29 cellular contexts compared by ENCODE assay signal in the genomic region with DNA sequence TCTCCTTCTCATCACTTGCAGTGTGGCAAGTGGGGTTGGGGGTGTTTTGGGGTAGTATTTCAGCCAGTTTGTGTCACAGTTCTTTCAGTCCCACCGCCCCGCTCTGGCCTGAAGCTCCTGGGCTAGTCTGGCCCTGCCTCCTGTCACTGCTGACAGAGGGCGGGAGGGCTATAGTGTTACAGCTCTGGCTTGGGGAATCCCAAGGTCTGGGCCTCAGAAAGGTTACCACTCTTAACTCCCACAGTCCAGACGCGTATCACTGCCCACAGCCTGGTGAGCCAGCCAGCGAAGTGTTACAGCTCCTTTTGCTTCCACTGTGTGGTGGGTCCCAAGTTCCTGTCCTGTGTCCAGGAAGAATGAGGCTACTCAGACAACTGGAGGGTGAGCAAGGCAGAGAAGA.
"Had no signal": no experiment of that assay in that cellular context is flagged by ENCODE, and none has a peak within 500 bp of the region (broad histone marks: within the 10 kb centered on the region; RNA-seq: fewer than 3 reads in every experiment).

No MANE protein-coding gene starts in this region.

- H3K4me1 Mint-ChIP-seq: endodermal cell; mesothelial cell of epicardium; naive B cell; neural progenitor cell; stimulated activated naive CD8-positive, alpha-beta T cell treated with anti-CD3 and anti-CD28 coated beads, Interleukin-15, amount 100 ng/mL, for 72 hours had no signal

- DNase-seq: cortex of kidney; dorsolateral prefrontal cortex; effector CD4-positive, alpha-beta T cell; endodermal cell; foreskin fibroblast; heart left ventricle; kidney; left lung; mesenchymal stem cell; mucosa of descending colon; naive B cell; sigmoid colon; stimulated activated CD4-positive, alpha-beta T cell treated with anti-CD3 and anti-CD28 coated beads, Interleukin-2, amount 100 ng/mL, for 24 hours; stimulated activated CD4-positive, alpha-beta T cell treated with anti-CD3 and anti-CD28 coated beads, Interleukin-4, amount 100 ng/mL, for 24 hours; stimulated activated naive CD4-positive, alpha-beta T cell; stimulated activated naive CD8-positive, alpha-beta T cell treated with anti-CD3 and anti-CD28 coated beads, Interleukin-15, amount 100 ng/mL, for 72 hours; transverse colon; upper lobe of right lung; uterus had no signal

- H3K9ac ChIP-seq: neural progenitor cell had no signal

- H3K9me3 ChIP-seq: gastroesophageal sphincter, heart left ventricle, left lung, mucosa of descending colon, prostate gland, right atrium auricular region, sigmoid colon, suprapubic skin, transverse colon, upper lobe of right lung, uterus had no signal

- H3K4me2 ChIP-seq: hepatocyte, neural progenitor cell had no signal

- H3K27me3 ChIP-seq: dorsolateral prefrontal cortex, hepatocyte, left lung, neural progenitor cell, right atrium auricular region, sigmoid colon, suprapubic skin, transverse colon, upper lobe of right lung, uterus had no signal

- H3K27ac Mint-ChIP-seq: endodermal cell; mesothelial cell of epicardium; natural killer cell treated with Interleukin-12 subunit alpha and Interleukin-12 subunit beta and Interleukin-15 and Interleukin-18, amount 100 ng/mL, for 72 hours; neural progenitor cell; stimulated activated naive CD8-positive, alpha-beta T cell treated with anti-CD3 and anti-CD28 coated beads, Interleukin-15, amount 100 ng/mL, for 72 hours had no signal

- ATAC-seq: esophagus mucosa; gastroesophageal sphincter; heart left ventricle; left lung; mucosa of descending colon; stimulated activated naive CD8-positive, alpha-beta T cell treated with anti-CD3 and anti-CD28 coated beads, Interleukin-15, amount 100 ng/mL, for 72 hours had no signal

- H3K36me3 Mint-ChIP-seq: mesothelial cell of epicardium; naive B cell; natural killer cell treated with Interleukin-12 subunit alpha and Interleukin-12 subunit beta and Interleukin-15 and Interleukin-18, amount 100 ng/mL, for 72 hours; neural progenitor cell had no signal

- H3K79me2 ChIP-seq: hepatocyte had no signal

- H3K4me3 Mint-ChIP-seq: endodermal cell; mesothelial cell of epicardium; naive B cell; natural killer cell treated with Interleukin-12 subunit alpha and Interleukin-12 subunit beta and Interleukin-15 and Interleukin-18, amount 100 ng/mL, for 72 hours; neural progenitor cell; stimulated activated naive CD8-positive, alpha-beta T cell treated with anti-CD3 and anti-CD28 coated beads, Interleukin-15, amount 100 ng/mL, for 72 hours had no signal

- FAIRE-seq: kidney had no signal

- H3K27ac ChIP-seq: dorsolateral prefrontal cortex, epithelial cell of prostate, gastroesophageal sphincter, heart left ventricle, hepatocyte, left lung, neural progenitor cell, prostate gland, right atrium auricular region, sigmoid colon, suprapubic skin, transverse colon, upper lobe of right lung, uterus had no signal

- H2AFZ ChIP-seq: hepatocyte, neural progenitor cell had no signal

- H3K4me3 ChIP-seq: dorsolateral prefrontal cortex, gastroesophageal sphincter, heart left ventricle, hepatocyte, left lung, mucosa of descending colon, neural progenitor cell, prostate gland, right atrium auricular region, sigmoid colon, suprapubic skin, transverse colon, upper lobe of right lung, uterus had no signal

- H3K9me3 Mint-ChIP-seq: endodermal cell; naive B cell; natural killer cell treated with Interleukin-12 subunit alpha and Interleukin-12 subunit beta and Interleukin-15 and Interleukin-18, amount 100 ng/mL, for 72 hours; neural progenitor cell; stimulated activated naive CD8-positive, alpha-beta T cell treated with anti-CD3 and anti-CD28 coated beads, Interleukin-15, amount 100 ng/mL, for 72 hours had no signal

- H3K4me1 ChIP-seq: gastroesophageal sphincter, heart left ventricle, left lung, neural progenitor cell, prostate gland, right atrium auricular region, sigmoid colon, suprapubic skin, transverse colon, upper lobe of right lung, uterus had no signal

- H3K36me3 ChIP-seq: gastroesophageal sphincter, heart left ventricle, left lung, neural progenitor cell, prostate gland, right atrium auricular region, sigmoid colon, suprapubic skin, transverse colon, upper lobe of right lung, uterus had no signal
